Comparison of ENCODE assay signal across 3 cellular contexts in the genomic region with DNA sequence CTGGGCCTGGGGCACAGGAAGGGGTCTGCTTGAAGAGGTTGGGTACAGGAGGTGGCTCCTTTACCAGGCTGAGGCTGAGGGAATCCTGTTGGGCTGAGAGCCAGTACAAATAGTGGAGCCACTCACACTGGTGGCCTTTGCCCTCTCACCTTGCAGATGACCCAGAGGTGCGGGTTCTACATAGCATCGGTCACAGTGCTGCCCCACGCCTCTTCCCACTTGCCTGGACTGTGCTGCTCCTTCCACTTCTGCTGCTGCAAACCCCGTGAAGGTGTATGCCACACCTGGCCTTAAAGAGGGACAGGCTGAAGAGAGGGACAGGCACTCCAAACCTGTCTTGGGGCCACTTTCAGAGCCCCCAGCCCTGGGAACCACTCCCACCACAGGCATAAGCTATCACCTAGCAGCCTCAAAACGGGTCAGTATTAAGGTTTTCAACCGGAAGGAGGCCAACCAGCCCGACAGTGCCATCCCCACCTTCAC.
TF ChIP-seq lines count a peak whose summit lies in the region.

No MANE protein-coding gene starts in this region.

TF ChIP-seq in SK-N-SH, 30 proteins besides CTCF, POLR2A, EP300 and RAD21:
- TF ChIP-seq NRF1 (IDR thresholded peaks at IDR 0.05; ENCODE audit: low read depth, low read length), result no peak
- TF ChIP-seq, protein P1, sequence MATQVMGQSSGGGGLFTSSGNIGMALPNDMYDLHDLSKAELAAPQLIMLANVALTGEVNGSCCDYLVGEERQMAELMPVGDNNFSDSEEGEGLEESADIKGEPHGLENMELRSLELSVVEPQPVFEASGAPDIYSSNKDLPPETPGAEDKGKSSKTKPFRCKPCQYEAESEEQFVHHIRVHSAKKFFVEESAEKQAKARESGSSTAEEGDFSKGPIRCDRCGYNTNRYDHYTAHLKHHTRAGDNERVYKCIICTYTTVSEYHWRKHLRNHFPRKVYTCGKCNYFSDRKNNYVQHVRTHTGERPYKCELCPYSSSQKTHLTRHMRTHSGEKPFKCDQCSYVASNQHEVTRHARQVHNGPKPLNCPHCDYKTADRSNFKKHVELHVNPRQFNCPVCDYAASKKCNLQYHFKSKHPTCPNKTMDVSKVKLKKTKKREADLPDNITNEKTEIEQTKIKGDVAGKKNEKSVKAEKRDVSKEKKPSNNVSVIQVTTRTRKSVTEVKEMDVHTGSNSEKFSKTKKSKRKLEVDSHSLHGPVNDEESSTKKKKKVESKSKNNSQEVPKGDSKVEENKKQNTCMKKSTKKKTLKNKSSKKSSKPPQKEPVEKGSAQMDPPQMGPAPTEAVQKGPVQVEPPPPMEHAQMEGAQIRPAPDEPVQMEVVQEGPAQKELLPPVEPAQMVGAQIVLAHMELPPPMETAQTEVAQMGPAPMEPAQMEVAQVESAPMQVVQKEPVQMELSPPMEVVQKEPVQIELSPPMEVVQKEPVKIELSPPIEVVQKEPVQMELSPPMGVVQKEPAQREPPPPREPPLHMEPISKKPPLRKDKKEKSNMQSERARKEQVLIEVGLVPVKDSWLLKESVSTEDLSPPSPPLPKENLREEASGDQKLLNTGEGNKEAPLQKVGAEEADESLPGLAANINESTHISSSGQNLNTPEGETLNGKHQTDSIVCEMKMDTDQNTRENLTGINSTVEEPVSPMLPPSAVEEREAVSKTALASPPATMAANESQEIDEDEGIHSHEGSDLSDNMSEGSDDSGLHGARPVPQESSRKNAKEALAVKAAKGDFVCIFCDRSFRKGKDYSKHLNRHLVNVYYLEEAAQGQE (IDR thresholded peaks at IDR 0.05; ENCODE audit: low read depth, low read length), result no peak
- no peak for TF ChIP-seq YY1 (IDR thresholded peaks at IDR 0.05; ENCODE audit: low read depth)
- no peak for TF ChIP-seq RXRA (IDR thresholded peaks at IDR 0.05; ENCODE audit: borderline replicate concordance, low read depth)
- no peak for TF ChIP-seq IRF3 (IDR thresholded peaks at IDR 0.05; ENCODE audit: low read depth, low read length)
- no peak for TF ChIP-seq JUND (IDR thresholded peaks at IDR 0.05)
- no peak for TF ChIP-seq CHD2 (IDR thresholded peaks at IDR 0.05; ENCODE audit: low read length, partially characterized antibody)
- no peak for TF ChIP-seq MAX (IDR thresholded peaks at IDR 0.05; ENCODE audit: low read depth)
- TF ChIP-seq FOSL2 (IDR thresholded peaks at IDR 0.05; ENCODE audit: borderline replicate concordance, low read depth), result no peak
- TF ChIP-seq SIN3A (IDR thresholded peaks at IDR 0.05; ENCODE audit: borderline replicate concordance, low read depth, low read length), result no peak
- TF ChIP-seq FOXM1 (IDR thresholded peaks at IDR 0.05; ENCODE audit: low read depth), result no peak
- TF ChIP-seq NFIC (IDR thresholded peaks at IDR 0.05; ENCODE audit: borderline replicate concordance), result no peak
- TF ChIP-seq FOXJ3 (CRISPR knock-in tag; IDR thresholded peaks at IDR 0.05), result no peak
- TF ChIP-seq TAF1 (IDR thresholded peaks at IDR 0.05; ENCODE audit: borderline replicate concordance, low read depth, low read length), result no peak
- no peak for TF ChIP-seq TEAD4 (IDR thresholded peaks at IDR 0.05; ENCODE audit: borderline replicate concordance, insufficient read depth)
- no peak for TF ChIP-seq GABPA (IDR thresholded peaks at IDR 0.05; ENCODE audit: low read depth)

TF ChIP-seq in SK-N-SH treated with all-trans-retinoic acid at 6 μM for 48 hours, 23 proteins besides CTCF, POLR2A, EP300 and RAD21:
- TF ChIP-seq ISL1 (CRISPR knock-in tag; IDR thresholded peaks at IDR 0.05) (no peak), ZFP3 (CRISPR knock-in tag; IDR thresholded peaks at IDR 0.05) (no peak), BACH2 (CRISPR knock-in tag; IDR thresholded peaks at IDR 0.05; ENCODE audit: borderline replicate concordance) (no peak), SNAI2 (CRISPR knock-in tag; IDR thresholded peaks at IDR 0.05) (no peak), CSRNP3 (CRISPR knock-in tag; IDR thresholded peaks at IDR 0.05) (no peak)

TF ChIP-seq in H1, 55 proteins besides CTCF, POLR2A, EP300 and RAD21:
- TF ChIP-seq GABPA (IDR thresholded peaks at IDR 0.05; ENCODE audit: borderline replicate concordance, insufficient read depth, low read length), result no peak
